8 cellular contexts compared by ENCODE assay signal in the genomic region with DNA sequence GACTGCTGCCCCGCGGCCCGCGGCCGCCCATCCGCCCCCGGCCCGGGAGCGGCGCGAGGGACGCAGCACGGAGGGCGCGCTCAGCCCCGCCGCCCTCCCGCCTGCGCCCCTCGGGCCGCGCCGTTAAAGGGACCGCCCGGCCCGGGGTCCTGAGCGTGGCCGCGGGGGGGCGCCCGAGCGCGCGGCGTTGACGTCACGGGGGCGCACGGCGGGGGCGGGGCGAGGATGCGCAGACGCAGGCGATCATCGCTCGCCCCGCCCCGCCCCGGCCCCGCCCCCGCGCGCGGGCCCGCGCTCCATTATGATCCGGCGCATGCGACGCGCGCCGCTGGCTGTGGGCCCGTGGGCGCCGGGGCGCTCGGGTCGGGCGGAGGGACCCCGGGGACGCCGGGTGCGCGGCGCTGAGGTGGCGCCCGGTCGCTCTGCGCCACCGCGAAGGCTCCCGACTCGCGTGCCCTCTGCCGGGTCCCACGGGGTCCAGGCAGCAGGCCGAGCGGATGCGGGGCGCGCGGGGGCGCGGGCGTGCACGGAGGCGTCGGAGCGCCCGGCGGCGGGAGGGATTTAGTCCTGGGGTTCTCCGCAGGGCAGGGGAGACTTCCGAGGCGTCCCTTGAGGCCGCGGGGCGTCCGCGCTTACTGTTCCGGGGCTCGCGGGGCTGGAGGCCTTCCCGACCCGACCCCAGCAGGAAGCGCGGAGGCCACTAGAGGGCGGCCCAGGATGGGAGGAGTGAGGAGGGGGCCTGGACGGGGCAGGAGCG. TPM values are rescaled to one million over a fixed set of nuclear protein-coding genes. Genes with fewer than 3 reads are reported as not detected.
DNase-seq lines count a peak whose midpoint lies in the region; ATAC-seq and TF ChIP-seq lines count a peak whose summit lies in the region.

Gene DVL1, minus strand, starts transcription at position 163 of the 757 bp plus-strand sequence. CDS start 353 bp downstream, outside the sequence.

- TF ChIP-seq CTCF in choroid plexus epithelial cell (conservative IDR thresholded peaks at IDR 0.05; ENCODE audit: low read depth, low read length): peak; percentile 54

- H3K9me3 ChIP-seq in MG63: no peaks in the 10 kb centered on the region

- H3K27me3 ChIP-seq in MG63: no peaks in the 10 kb centered on the region

- H3K36me3 ChIP-seq in MG63: peaks cover 43% of the 10 kb centered on the region

- DNase-seq in GDM1 (lab: John Stamatoyannopoulos, UW) (peak; percentile 48), MG63 (peak; percentile 74), choroid plexus epithelial cell (ENCODE audit: low read depth) (peak; percentile 56), kidney tubule cell (ENCODE audit: low spot score) (peak; percentile 72), NCI-H2107 treated with DMSO at 0.1 percent for 48 hours (lab: John Stamatoyannopoulos, UW; ENCODE audit: unreplicated experiment) (no peak)
- peak; percentile 60 for DNase-seq in activated CD4-positive, alpha-beta T cell treated with anti-CD3 and anti-CD28 coated beads for 1 hour
- DNase-seq in stimulated activated CD4-positive, alpha-beta T cell treated with anti-CD3 and anti-CD28 coated beads, Interleukin-1b, Interleukin-23, amount 100 ng/mL, for 48 hours: peak; percentile 56

- ATAC-seq in GM21737 (IDR thresholded peaks at IDR 0.05; ENCODE audit: unreplicated experiment): peak; percentile 45

- H3K4me3 ChIP-seq in MG63: peak within 1 kb of the TSS; percentile 66
- peak within 1 kb of the TSS; percentile 70 for H3K4me3 ChIP-seq in choroid plexus epithelial cell (ENCODE audit: low read depth, low read length)

RNA-seq across cellular contexts. Expression of gene DVL1, which starts in this region (rescaled TPM):
- total RNA-seq in MG63 (2014; rRNA removed; shearing (Covaris generic); ENCODE audit: low replicate concordance): 55.3 and 107 TPM in 2 replicates
